In the genomic region with DNA sequence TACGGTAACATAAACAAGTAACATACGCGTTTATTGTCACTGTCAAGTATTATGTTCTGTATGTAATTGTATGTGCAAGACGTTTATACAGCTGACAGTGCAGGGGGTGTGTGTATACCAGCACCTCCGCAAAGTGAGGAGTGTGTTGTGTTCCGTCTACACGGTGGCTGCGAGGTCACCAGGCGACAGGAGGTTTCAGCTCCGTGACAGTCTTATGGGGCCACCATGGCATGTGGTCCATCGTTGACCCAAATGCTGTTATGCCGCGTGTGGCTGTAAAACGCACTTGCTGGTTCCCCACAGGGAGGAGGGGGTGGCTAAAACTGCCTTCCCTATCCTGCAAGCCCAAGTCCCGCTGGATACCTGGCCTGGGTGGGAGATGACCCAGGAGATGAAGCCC, we compare ENCODE assay signal across 21 cellular contexts. TPM values are rescaled to one million over a fixed set of nuclear protein-coding genes. Genes with fewer than 3 reads are reported as not detected.
DNase-seq lines count a peak whose midpoint lies in the region; ATAC-seq and TF ChIP-seq lines count a peak whose summit lies in the region.
"Had no signal": no experiment of that assay in that cellular context is flagged by ENCODE, and none has a peak within 500 bp of the region (broad histone marks: within the 10 kb centered on the region; RNA-seq: fewer than 3 reads in every experiment).

No MANE protein-coding gene starts in this region.

- H3K27me3 ChIP-seq in BE2C (no peaks in the 10 kb centered on the region), lower lobe of right lung (ENCODE audit: low read depth) (no peaks in the 10 kb centered on the region)

- TF ChIP-seq CTCF in BE2C (IDR thresholded peaks at IDR 0.05; ENCODE audit: low read depth, low read length) (no peak), chondrocyte (IDR thresholded peaks at IDR 0.05) (no peak), lower lobe of right lung (IDR thresholded peaks at IDR 0.05) (no peak)

- no peaks in the 10 kb centered on the region for H3K4me1 Mint-ChIP-seq in chondrocyte (ENCODE audit: low read depth)

- H3K4me3 Mint-ChIP-seq in chondrocyte (ENCODE audit: unreplicated experiment), result no peak overlapping the region
- H3K4me3 Mint-ChIP-seq: CD4-positive, alpha-beta memory T cell had no signal

- no peak overlapping the region for H3K27ac ChIP-seq in lower lobe of right lung
- H3K27ac ChIP-seq: A549, GM23248 had no signal

- peaks cover 74% of the 10 kb centered on the region for H3K36me3 ChIP-seq in BE2C
- no peaks in the 10 kb centered on the region for H3K36me3 ChIP-seq in lower lobe of right lung

- no peak overlapping the region for H3K4me3 ChIP-seq in BE2C (ENCODE audit: low read depth, low read length)
- no peak overlapping the region for H3K4me3 ChIP-seq in lower lobe of right lung
- H3K4me3 ChIP-seq: A549, GM23248 had no signal

- no peaks in the 10 kb centered on the region for H3K36me3 Mint-ChIP-seq in chondrocyte (ENCODE audit: low read depth)

- intact Hi-C loops in lower lobe of right lung (cut with DNase I), result no loop called here
- intact Hi-C loops in posterior vena cava (cut with DNase I), result no loop called here

- H3K9me3 ChIP-seq in BE2C (no peaks in the 10 kb centered on the region), lower lobe of right lung (no peaks in the 10 kb centered on the region)
- H3K9me3 ChIP-seq: A549 had no signal

- H3K4me1 ChIP-seq in BE2C (peaks cover 14% of the 10 kb centered on the region), lower lobe of right lung (no peaks in the 10 kb centered on the region)
- H3K4me1 ChIP-seq: A549 had no signal

- DNase-seq in BE2C (peak; percentile 0), chondrocyte (ENCODE audit: low spot score) (peak; percentile 42), lower lobe of right lung (peak; percentile 25), posterior vena cava (ENCODE audit: low spot score) (peak; percentile 57), globus pallidus (ENCODE audit: low spot score) (no peak)
- DNase-seq: 8988T; ACHN; AML-193; C1 segment of cervical spinal cord; Calu3; CD4-positive, alpha-beta memory T cell; COR-L47; DMS53; DMS79 treated with DMSO at 0.1 percent for 48 hours; GF-D8; GM23248; H7; HCEC 1CT had no signal

- H3K9me3 Mint-ChIP-seq in chondrocyte (ENCODE audit: low read depth), result no peaks in the 10 kb centered on the region

- H3K27me3 Mint-ChIP-seq in chondrocyte (ENCODE audit: low read depth), result peaks cover 8% of the 10 kb centered on the region
- H3K27me3 Mint-ChIP-seq: CD4-positive, alpha-beta memory T cell had no signal

- no peak overlapping the region for H3K27ac Mint-ChIP-seq in chondrocyte (ENCODE audit: unreplicated experiment)
- H3K27ac Mint-ChIP-seq: CD4-positive, alpha-beta memory T cell had no signal

- ATAC-seq in lower lobe of right lung (no peak), GM21390 (IDR thresholded peaks at IDR 0.05; ENCODE audit: unreplicated experiment) (no peak), HG03439 (IDR thresholded peaks at IDR 0.05; ENCODE audit: unreplicated experiment) (no peak)
- ATAC-seq: A549 had no signal

RNA-seq across cellular contexts. Expression of gene NSG1, which starts 25.0 kb away (rescaled TPM):
- 49.2 TPM for polyA plus RNA-seq in BE2C (2012; ENCODE audit: insufficient read depth, insufficient read length, low read depth)
- 0.42 TPM in 1 of 3 replicates, not detected in the others for total RNA-seq in chondrocyte
- 0.50 TPM for total RNA-seq in lower lobe of right lung
- under 1 TPM; 0.42 to 0.57 TPM for total RNA-seq in posterior vena cava
- total RNA-seq: Calu3 had no signal
